Comparison of ENCODE assay signal across 20 cellular contexts in genomic region chr3:47758261-47759025, GRCh38.
"Had no signal": no experiment of that assay in that cellular context is flagged by ENCODE, and none has a peak within 500 bp of the region (broad histone marks: within the 10 kb centered on the region; RNA-seq: fewer than 3 reads in every experiment).

No MANE protein-coding gene starts in this region.

- ATAC-seq: activated CD4-positive, alpha-beta T cell treated with anti-CD3 and anti-CD28 coated beads for 36 hours; activated CD8-positive, alpha-beta T cell treated with anti-CD3 and anti-CD28 coated beads, Interleukin-2, amount 10 ng/mL, durations not matched to agents 7 days and 5 days had no signal

- H3K27me3 Mint-ChIP-seq: activated CD4-positive, alpha-beta T cell treated with anti-CD3 and anti-CD28 coated beads for 36 hours; activated naive CD4-positive, alpha-beta T cell treated with anti-CD3 and anti-CD28 coated beads, Interleukin-2, amount 10 ng/mL, durations not matched to agents 7 days and 5 days; activated naive CD8-positive, alpha-beta T cell treated with anti-CD3 and anti-CD28 coated beads for 36 hours had no signal

- H3K4me3 Mint-ChIP-seq: activated CD4-positive, alpha-beta T cell treated with anti-CD3 and anti-CD28 coated beads for 36 hours; activated CD8-positive, alpha-beta T cell treated with anti-CD3 and anti-CD28 coated beads, Interleukin-2, amount 10 ng/mL, durations not matched to agents 7 days and 5 days; activated naive CD4-positive, alpha-beta T cell treated with anti-CD3 and anti-CD28 coated beads, Interleukin-2, amount 10 ng/mL, durations not matched to agents 7 days and 5 days; activated naive CD8-positive, alpha-beta T cell treated with anti-CD3 and anti-CD28 coated beads for 36 hours had no signal

- H3K4me1 Mint-ChIP-seq: activated naive CD4-positive, alpha-beta T cell treated with anti-CD3 and anti-CD28 coated beads, Interleukin-2, amount 10 ng/mL, durations not matched to agents 7 days and 5 days had no signal

- DNase-seq: activated CD4-positive, alpha-beta T cell treated with anti-CD3 and anti-CD28 coated beads for 36 hours; activated CD4-positive, alpha-beta T cell treated with anti-CD3 and anti-CD28 coated beads, Interleukin-2, amount 50 U/mL, for 4 hours; activated CD8-positive, alpha-beta memory T cell treated with anti-CD3 and anti-CD28 coated beads, Interleukin-2, amount 50 U/mL, for 48 hours; activated CD8-positive, alpha-beta T cell treated with anti-CD3 and anti-CD28 coated beads, Interleukin-2, amount 10 ng/mL, durations not matched to agents 7 days and 5 days; activated gamma-delta T cell treated with Interleukin-2 at 50 U/mL for 16 hours; activated naive CD4-positive, alpha-beta T cell treated with anti-CD3 and anti-CD28 coated beads, Interleukin-2, amount 10 ng/mL, durations not matched to agents 7 days and 5 days; activated naive CD8-positive, alpha-beta T cell treated with anti-CD3 and anti-CD28 coated beads for 36 hours; activated T-cell treated with anti-CD3 and anti-CD28 coated beads, Interleukin-2, amount 50 U/mL, for 48 hours; caudate nucleus; NCI-H1105 treated with DMSO at 0.1 percent for 48 hours; NCI-H146; NCI-H187 treated with DMSO at 0.1 percent for 48 hours; NCI-H2081 treated with DMSO at 0.1 percent for 48 hours; NCI-H446; NCI-H524; SHP77 treated with DMSO at 0.1 percent for 48 hours; T-helper 2 cell; T1000; WERI-Rb-1 had no signal

- H3K9me3 Mint-ChIP-seq: activated naive CD4-positive, alpha-beta T cell treated with anti-CD3 and anti-CD28 coated beads, Interleukin-2, amount 10 ng/mL, durations not matched to agents 7 days and 5 days; activated naive CD8-positive, alpha-beta T cell treated with anti-CD3 and anti-CD28 coated beads for 36 hours; activated T-helper 2 cell treated with anti-CD3 and anti-CD28 coated beads, Interferon-gamma antibody, Interleukin-2, Interleukin-4, amounts not matched to agents 10 μg/mL and 5 μg/mL and 100 μg/mL, durations not matched to agents 14 hours and 24 hours and 36 hours had no signal

- H3K27ac ChIP-seq: WERI-Rb-1 had no signal

- H3K27ac Mint-ChIP-seq: activated CD4-positive, alpha-beta T cell treated with anti-CD3 and anti-CD28 coated beads for 36 hours; activated CD8-positive, alpha-beta T cell treated with anti-CD3 and anti-CD28 coated beads, Interleukin-2, amount 10 ng/mL, durations not matched to agents 7 days and 5 days; activated naive CD4-positive, alpha-beta T cell treated with anti-CD3 and anti-CD28 coated beads, Interleukin-2, amount 10 ng/mL, durations not matched to agents 7 days and 5 days; activated naive CD8-positive, alpha-beta T cell treated with anti-CD3 and anti-CD28 coated beads for 36 hours; activated T-helper 2 cell treated with anti-CD3 and anti-CD28 coated beads, Interferon-gamma antibody, Interleukin-2, Interleukin-4, amounts not matched to agents 10 μg/mL and 5 μg/mL and 100 μg/mL, durations not matched to agents 14 hours and 24 hours and 36 hours had no signal
